11 cellular contexts compared by ENCODE assay signal in the genomic region with DNA sequence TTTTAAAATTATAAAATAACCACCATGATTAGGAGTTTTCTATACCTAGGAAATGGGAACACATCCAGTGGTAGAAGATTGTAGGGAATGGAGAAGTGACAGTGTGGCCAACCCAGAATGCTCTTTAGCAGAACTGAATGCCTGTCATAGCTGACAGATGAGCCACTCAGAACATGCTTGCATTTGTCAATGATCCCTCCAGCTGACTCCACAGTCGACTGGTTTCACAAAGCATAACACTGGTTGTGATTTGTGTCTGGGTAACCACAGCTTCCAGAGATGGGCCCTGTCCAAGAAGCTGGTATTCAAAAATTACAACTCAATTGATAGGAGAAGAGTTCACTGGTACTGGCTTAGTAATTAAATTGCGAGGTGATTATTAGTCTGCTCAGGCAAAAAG. TPM values are rescaled to one million over a fixed set of nuclear protein-coding genes. Genes with fewer than 3 reads are reported as not detected.
DNase-seq lines count a peak whose midpoint lies in the region; ATAC-seq, FAIRE-seq and TF ChIP-seq lines count a peak whose summit lies in the region.
"Had no signal": no experiment of that assay in that cellular context is flagged by ENCODE, and none has a peak within 500 bp of the region (broad histone marks: within the 10 kb centered on the region; RNA-seq: fewer than 3 reads in every experiment).

No MANE protein-coding gene starts in this region.

- no peak overlapping the region for H2AFZ ChIP-seq in keratinocyte (ENCODE audit: control insufficient read depth, low read length)

- no peaks in the 10 kb centered on the region for H3K9me3 ChIP-seq in keratinocyte (ENCODE audit: control insufficient read depth, low read depth, low read length)

- H3K4me2 ChIP-seq in keratinocyte (ENCODE audit: control insufficient read depth, extremely low read depth, insufficient read depth, low read depth, low read length) = peak overlapping the region; percentile 3

- TF ChIP-seq CTCF in AG09309 (IDR thresholded peaks at IDR 0.05; ENCODE audit: control insufficient read depth, insufficient read depth, low read depth, low read length, missing control alignments) (no peak), bronchial epithelial cell (IDR thresholded peaks at IDR 0.05; ENCODE audit: insufficient read depth, low read length, severe bottlenecking) (no peak), keratinocyte (optimal IDR thresholded peaks at IDR 0.05 in 1 of 3, IDR thresholded peaks at IDR 0.05 in 1 of 3, conservative IDR thresholded peaks at IDR 0.05 in 1 of 3; ENCODE audit: extremely low read depth in 1 of 3, insufficient read depth in 2 of 3, low read length in 3 of 3) (no peak)

- H3K9me1 ChIP-seq in keratinocyte (ENCODE audit: control insufficient read depth, extremely low read depth, insufficient read depth, low read length) = no peaks in the 10 kb centered on the region

- FAIRE-seq in bronchial epithelial cell (lab: Jason Lieb, UNC) (peak; percentile 64), keratinocyte (lab: Jason Lieb, UNC) (peak; percentile 95)

- H3K27me3 ChIP-seq in bronchial epithelial cell (ENCODE audit: control insufficient read depth, insufficient read depth, low read length) (no peaks in the 10 kb centered on the region), keratinocyte (ENCODE audit: control insufficient read depth, extremely low read depth, insufficient read depth, low read length) (no peaks in the 10 kb centered on the region)

- no peak overlapping the region for H3K9ac ChIP-seq in keratinocyte (ENCODE audit: control insufficient read depth, extremely low read depth, insufficient read depth, low read length)

- H3K4me3 ChIP-seq in AG09309 (ENCODE audit: control insufficient read depth, low read depth, low read length) (no peak overlapping the region), bronchial epithelial cell (ENCODE audit: low read depth, low read length) (no peak overlapping the region), keratinocyte (ENCODE audit: control insufficient read depth in 2 of 3, extremely low read depth in 1 of 3, insufficient read depth in 2 of 3, low read depth in 1 of 3, low read length in 3 of 3) (no peak overlapping the region)
- H3K4me3 ChIP-seq: coronary artery had no signal

- TF ChIP-seq EP300 in Ishikawa (IDR thresholded peaks at IDR 0.05; ENCODE audit: borderline replicate concordance) = no peak

- no peaks in the 10 kb centered on the region for H3K79me2 ChIP-seq in keratinocyte (ENCODE audit: control insufficient read depth, insufficient read depth, low read length)

- no peak for ATAC-seq in HG02885 (IDR thresholded peaks at IDR 0.05; ENCODE audit: poor library complexity, unreplicated experiment)

- H3K27ac ChIP-seq in keratinocyte (ENCODE audit: control insufficient read depth, insufficient read depth, low read length) = no peak overlapping the region
- H3K27ac ChIP-seq: coronary artery, VCaP had no signal

- no peaks in the 10 kb centered on the region for H3K36me3 ChIP-seq in bronchial epithelial cell (ENCODE audit: control insufficient read depth, insufficient read depth, low read length)
- no peaks in the 10 kb centered on the region for H3K36me3 ChIP-seq in keratinocyte (ENCODE audit: control insufficient read depth in 2 of 2, extremely low read depth in 1 of 2, insufficient read depth in 2 of 2, low read length in 2 of 2)

- peaks cover 14% of the 10 kb centered on the region for H3K4me1 ChIP-seq in keratinocyte (ENCODE audit: control insufficient read depth, extremely low read depth, insufficient read depth, low read length)

- peak; percentile 71 for DNase-seq in AG09309 (ENCODE audit: low read depth)
- DNase-seq in bronchial epithelial cell (ENCODE audit: low read depth) = peak; percentile 77
- no peak for DNase-seq in keratinocyte (ENCODE audit: low read depth, low spot score)
- no peak for DNase-seq in germinal center (ENCODE audit: low spot score)
- DNase-seq in NCI-H187 treated with DMSO at 0.1 percent for 48 hours (lab: John Stamatoyannopoulos, UW) = no peak
- DNase-seq in SKM-1 treated with dmso at 0.1 percent for 144 hours (lab: John Stamatoyannopoulos, UW; ENCODE audit: unreplicated experiment) = no peak
- DNase-seq: stimulated activated CD4-positive, alpha-beta T cell treated with anti-CD3 and anti-CD28 coated beads, Interleukin-2, amount 100 ng/mL, for 24 hours had no signal

- TF ChIP-seq RAD21 in Ishikawa (IDR thresholded peaks at IDR 0.05; ENCODE audit: low read depth) = no peak

- dilution Hi-C loops in keratinocyte (cut with MboI; ENCODE audit: extremely low pct_ligation_motif_present, low sequenced_read_pairs) = no loop called here

- H4K20me1 ChIP-seq in keratinocyte (ENCODE audit: control insufficient read depth, extremely low read depth, insufficient read depth, low read length) = no peaks in the 10 kb centered on the region

TF ChIP-seq in Ishikawa, 13 proteins besides CTCF, POLR2A, EP300 and RAD21:
- TF ChIP-seq TCF12 (IDR thresholded peaks at IDR 0.05; ENCODE audit: low read depth) (0 out of 2 replicates have a peak, but pooled peaks have one; percentile 45), TEAD4 (IDR thresholded peaks at IDR 0.05) (peak; percentile 92), NFIC (IDR thresholded peaks at IDR 0.05) (peak; percentile 40; the same call in 1 of the 2 replicates), FOXM1 (IDR thresholded peaks at IDR 0.05; ENCODE audit: borderline replicate concordance, low read depth) (no peak)

RNA-seq across cellular contexts. Expression of a gene that starts 9.0 kb away (rescaled TPM):
- total RNA-seq in bronchial epithelial cell = 15.0 and 16.1 TPM in 2 replicates
- polyA plus RNA-seq in keratinocyte = 13.6 to 21.9 TPM (median 15.0 TPM) in 3 replicates
- polyA plus RNA-seq in keratinocyte (2011; ENCODE audit: low read depth) = 17.5 TPM
- 9.1 and 14.6 TPM in 2 replicates for polyA plus RNA-seq in keratinocyte (2011; cell fraction: cytosol; rRNA removed)
- polyA plus RNA-seq in keratinocyte (2011; cell fraction: nucleus; rRNA removed) = 39.1 and 50.4 TPM in 2 replicates
- 24.1 and 30.8 TPM in 2 replicates for polyA plus RNA-seq in keratinocyte (2012; ENCODE audit: low replicate concordance)
- polyA minus RNA-seq in keratinocyte = 32.1 to 53.2 TPM (median 34.4 TPM) in 3 replicates
- 20.9 TPM for polyA minus RNA-seq in keratinocyte (2011; cell fraction: cytosol; rRNA and poly(A)+ RNA removed)
- 32.9 and 56.7 TPM in 2 replicates for polyA minus RNA-seq in keratinocyte (2011; cell fraction: nucleus; rRNA and poly(A)+ RNA removed)

Comparison
In these comparisons a context has a peak if more than half of its experiments do, and no peak if none do; other contexts are left out.
1. DNase-seq: peak in AG09309 (single experiment) and bronchial epithelial cell (single experiment); none in keratinocyte (single experiment), germinal center (single experiment), NCI-H187 treated with DMSO at 0.1 percent for 48 hours (single experiment) and SKM-1 treated with dmso at 0.1 percent for 144 hours (single experiment).